Comparison of ENCODE assay signal across 17 cellular contexts in genomic region chr1:37850352-37850955, GRCh38. TPM values are rescaled to one million over a fixed set of nuclear protein-coding genes. Genes with fewer than 3 reads are reported as not detected.
DNase-seq lines count a peak whose midpoint lies in the region; ATAC-seq lines count a peak whose summit lies in the region.
"Had no signal": no experiment of that assay in that cellular context is flagged by ENCODE, and none has a peak within 500 bp of the region (broad histone marks: within the 10 kb centered on the region; RNA-seq: fewer than 3 reads in every experiment).

No MANE protein-coding gene starts in this region.

- peak overlapping the region; percentile 30 for H3K27ac ChIP-seq in epithelial cell of prostate
- H3K27ac ChIP-seq: BLaER1 had no signal

- ATAC-seq in GM21423 (IDR thresholded peaks at IDR 0.05; ENCODE audit: unreplicated experiment): no peak
- no peak for ATAC-seq in GM18909 (IDR thresholded peaks at IDR 0.05; ENCODE audit: poor library complexity, unreplicated experiment)
- no peak for ATAC-seq in Right ventricle myocardium superior (ENCODE audit: poor library complexity)
- ATAC-seq: activated CD8-positive, alpha-beta T cell treated with anti-CD3 and anti-CD28 coated beads for 36 hours; activated T-cell treated with anti-CD3 and anti-CD28 coated beads, Interleukin-2, amount 50 U/mL, for 72 hours; left cardiac atrium; sciatic nerve had no signal

- DNase-seq in GF-D8 (lab: John Stamatoyannopoulos, UW): peak; percentile 77
- peak; percentile 59 for DNase-seq in NOMO-1 treated with DMSO at 0.1 percent for 48 hours (lab: John Stamatoyannopoulos, UW; ENCODE audit: unreplicated experiment)
- DNase-seq in epithelial cell of prostate (ENCODE audit: low read depth, low spot score): no peak
- DNase-seq in renal cortical epithelial cell (ENCODE audit: low read depth): peak; percentile 84
- DNase-seq in effector CD4-positive, alpha-beta T cell: no peak
- DNase-seq in Right ventricle myocardium superior: no peak
- DNase-seq: activated CD8-positive, alpha-beta T cell treated with anti-CD3 and anti-CD28 coated beads for 36 hours; activated T-cell treated with anti-CD3 and anti-CD28 coated beads, Interleukin-2, amount 50 U/mL, for 72 hours; DMS153; dorsolateral prefrontal cortex; hippocampal formation; left cardiac atrium; nucleus accumbens had no signal

- intact Hi-C loops in Right ventricle myocardium superior (cut with DNase I): loop anchor here (10.0 kb wide), 1 partner anchor 156 kb away; the partner anchor contains the start of gene CDCA8

RNA-seq across cellular contexts. Expression of gene MTF1, which starts 8.9 kb away (rescaled TPM):
- total RNA-seq in renal cortical epithelial cell (2.6 and 9.1 TPM in 2 replicates), Right ventricle myocardium superior (12.5 TPM)

RNA-seq across cellular contexts. Expression of gene YRDC, which starts 42.4 kb away (rescaled TPM):
- total RNA-seq in renal cortical epithelial cell (12.2 and 31.3 TPM in 2 replicates), Right ventricle myocardium superior (4.5 TPM)

RNA-seq across cellular contexts. Expression of gene C1orf122, which starts 42.9 kb away (rescaled TPM):
- total RNA-seq in renal cortical epithelial cell (29.6 and 51.9 TPM in 2 replicates), Right ventricle myocardium superior (52.2 TPM)

RNA-seq across cellular contexts. Expression of gene MANEAL, which starts 56.8 kb away (rescaled TPM):
- total RNA-seq in renal cortical epithelial cell: 2.1 and 4.3 TPM in 2 replicates
- 0.91 TPM for total RNA-seq in Right ventricle myocardium superior

Comparison
In these comparisons a context has a peak if more than half of its experiments do, and no peak if none do; other contexts are left out.
1. DNase-seq: peak in GF-D8 (single experiment), NOMO-1 treated with DMSO at 0.1 percent for 48 hours (single experiment) and renal cortical epithelial cell (single experiment); none in epithelial cell of prostate (single experiment), effector CD4-positive, alpha-beta T cell (single experiment) and Right ventricle myocardium superior (single experiment).